In the genomic region with DNA sequence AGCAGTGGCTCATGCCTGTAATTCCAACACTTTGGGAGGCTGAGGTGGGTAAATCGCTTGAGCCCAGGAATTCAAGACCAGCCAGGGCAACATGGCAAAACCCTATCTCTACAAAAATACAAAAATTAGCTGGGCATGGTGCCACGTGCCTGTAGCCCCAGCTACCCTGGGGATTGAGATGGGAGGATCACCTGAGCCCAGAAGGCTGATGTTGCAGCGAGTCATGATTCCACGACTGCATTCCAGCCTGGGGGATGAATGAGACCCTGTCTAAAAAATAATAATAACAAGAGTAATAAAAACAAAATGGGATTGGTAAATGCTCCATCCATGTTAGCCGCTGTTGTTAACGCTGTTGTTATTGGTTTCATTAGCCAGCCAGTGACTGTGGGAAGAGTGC, we compare ENCODE assay signal across 21 cellular contexts. TPM values are rescaled to one million over a fixed set of nuclear protein-coding genes. Genes with fewer than 3 reads are reported as not detected.
DNase-seq lines count a peak whose midpoint lies in the region; ATAC-seq, FAIRE-seq and TF ChIP-seq lines count a peak whose summit lies in the region.
"Had no signal": no experiment of that assay in that cellular context is flagged by ENCODE, and none has a peak within 500 bp of the region (broad histone marks: within the 10 kb centered on the region; RNA-seq: fewer than 3 reads in every experiment).

No MANE protein-coding gene starts in this region.

- H3K27me3 Mint-ChIP-seq in astrocyte (ENCODE audit: low read depth, unreplicated experiment), result no peaks in the 10 kb centered on the region

- peak overlapping the region; percentile 65 for H2BK20ac ChIP-seq in IMR-90 (ENCODE audit: low read depth, low read length)

- H3K4me1 ChIP-seq in IMR-90 (ENCODE audit: control insufficient read depth, insufficient read depth, low read length) (peaks cover 3% of the 10 kb centered on the region; the same call in 1 of the 2 replicates), astrocyte (ENCODE audit: insufficient read depth, low read length) (peaks cover 12% of the 10 kb centered on the region), mesendoderm (ENCODE audit: control insufficient read depth, low read depth, low read length) (peaks cover 5% of the 10 kb centered on the region), heart right ventricle (peaks cover 0 to 42% (median 0%) of the 10 kb centered on the region in 9 donors)

- H2BK15ac ChIP-seq in IMR-90 (ENCODE audit: low read depth, low read length) (no peak overlapping the region), mesendoderm (replicated peaks; ENCODE audit: low read depth) (no peak overlapping the region)

- no CpG with 5 or more reads among the region's 6 CpGs for WGBS in IMR-90 (ENCODE audit: extremely low coverage in 2 of 2, insufficient read length in 1 of 2), 2 experiments
- no CpG with 5 or more reads among the region's 6 CpGs for WGBS in mesendoderm (ENCODE audit: extremely low coverage, insufficient coverage, low lambda C conversion rate)
- 89 to 93% methylated on average over 6 of the region's 6 CpGs for WGBS in heart right ventricle, 2 donors

- POLR2A ChIA-PET in IMR-90 (lab: Charles Lee; ENCODE audit: unreplicated experiment), result no interaction called here

- H3K79me2 ChIP-seq in astrocyte (ENCODE audit: insufficient read depth, low read length) (no peaks in the 10 kb centered on the region), mesendoderm (ENCODE audit: control insufficient read depth, insufficient read depth, low read length) (no peaks in the 10 kb centered on the region)

- H3K9me3 Mint-ChIP-seq in astrocyte (ENCODE audit: unreplicated experiment), result no peaks in the 10 kb centered on the region

- peak overlapping the region; percentile 51; the same call in 1 of the 2 replicates for H3K14ac ChIP-seq in IMR-90 (replicated peaks; ENCODE audit: low read depth, low read length)

- H2BK5ac ChIP-seq in IMR-90 (ENCODE audit: low read depth, low read length, poor library complexity, severe bottlenecking) (no peak overlapping the region), mesendoderm (ENCODE audit: low read length) (no peak overlapping the region)

- peak overlapping the region; percentile 87 for H3K27ac Mint-ChIP-seq in astrocyte (ENCODE audit: unreplicated experiment)

- BruUV-seq in IMR-90 (replicated peaks; lab: Mats Ljungman, UMichigan), result no TSS peak

- no peak for TF ChIP-seq POLR2A in IMR-90 (IDR thresholded peaks at IDR 0.05; ENCODE audit: low read depth, low read length)

- H3K4me3 ChIP-seq in IMR-90 (ENCODE audit: insufficient read depth, low read depth, low read length) (no peak overlapping the region), astrocyte (ENCODE audit: insufficient read depth, low read depth, low read length) (no peak overlapping the region), mesendoderm (ENCODE audit: low read length) (no peak overlapping the region), heart right ventricle (no peak overlapping the region)
- H3K4me3 ChIP-seq: MG63 had no signal

- TF ChIP-seq CTCF in IMR-90 (conservative IDR thresholded peaks at IDR 0.05; ENCODE audit: low read depth, low read length) (no peak), astrocyte (IDR thresholded peaks at IDR 0.05; ENCODE audit: insufficient read depth, low read depth, low read length) (no peak), heart right ventricle (IDR thresholded peaks at IDR 0.05) (no peak)

- H4K91ac ChIP-seq in IMR-90 (ENCODE audit: insufficient read depth, low read depth, low read length), result no peak overlapping the region

- H3K4me2 ChIP-seq in IMR-90 (ENCODE audit: low read depth, low read length) (no peak overlapping the region), astrocyte (ENCODE audit: low read length) (no peak overlapping the region), mesendoderm (ENCODE audit: low read length) (no peak overlapping the region)
- H3K4me2 ChIP-seq: SK-N-SH had no signal

- DNase-seq in EL (peak; percentile 67), IMR-90 (no peak), astrocyte (ENCODE audit: low read depth) (no peak), mesendoderm (no peak), heart right ventricle (no peak), ecto neural progenitor cell (ENCODE audit: low spot score) (no peak), NCI-H146 (lab: John Stamatoyannopoulos, UW) (no peak)
- DNase-seq: C1 segment of cervical spinal cord, DMS79 treated with DMSO at 0.1 percent for 48 hours, GDM1, GOT3, Karpas-422, MG63, NCI-H1048, NCI-H1436, NCI-H2029, NCI-H446 treated with DMSO at 0.1 percent for 48 hours, NCI-H69, SHP77 treated with DMSO at 0.1 percent for 48 hours, SK-N-SH had no signal

- H3K36me3 Mint-ChIP-seq in astrocyte (ENCODE audit: low read depth, unreplicated experiment), result no peaks in the 10 kb centered on the region

- ATAC-seq in IMR-90 (ENCODE audit: low read depth), result no peak
- ATAC-seq in HG02798 (IDR thresholded peaks at IDR 0.05; ENCODE audit: poor library complexity, unreplicated experiment), result no peak
- ATAC-seq in heart right ventricle, result no peak

- H2AK5ac ChIP-seq in IMR-90 (ENCODE audit: low read depth, low read length), result 0 out of 2 replicates have a peak overlapping the region, but pooled peaks have one; percentile 4
- no peak overlapping the region for H2AK5ac ChIP-seq in mesendoderm (ENCODE audit: low read length)

- TF ChIP-seq RAD21 in IMR-90 (IDR thresholded peaks at IDR 0.05; ENCODE audit: low read length), result no peak

- 0 out of 4 replicates have a peak overlapping the region, but pooled peaks of 1 of the 2 experiments have one; percentile 18 for H4K8ac ChIP-seq in IMR-90 (ENCODE audit: low read depth in 2 of 2, low read length in 2 of 2)
- no peak overlapping the region for H4K8ac ChIP-seq in mesendoderm (ENCODE audit: low read depth, low read length)

- H3K27ac ChIP-seq in IMR-90 (ENCODE audit: insufficient read depth, low read length) (no peak overlapping the region), astrocyte (ENCODE audit: low read depth, low read length) (no peak overlapping the region), mesendoderm (ENCODE audit: low read depth, low read length) (no peak overlapping the region), heart right ventricle (no peak overlapping the region)

- peaks cover 26% of the 10 kb centered on the region for H3K4me1 Mint-ChIP-seq in astrocyte (ENCODE audit: low read depth, unreplicated experiment)

- H3K79me1 ChIP-seq in IMR-90 (ENCODE audit: low read depth in 1 of 2, low read length in 2 of 2) (no peaks in the 10 kb centered on the region), mesendoderm (ENCODE audit: low read length) (no peaks in the 10 kb centered on the region)

- no peak overlapping the region for H2AK9ac ChIP-seq in IMR-90 (replicated peaks; ENCODE audit: low read depth, low read length, poor library complexity)

- no peak overlapping the region for H3K4me3 Mint-ChIP-seq in astrocyte (ENCODE audit: unreplicated experiment)

- H3K56ac ChIP-seq in IMR-90 (ENCODE audit: extremely low read depth, insufficient read depth, low read length), result no peak overlapping the region
- no peak overlapping the region for H3K56ac ChIP-seq in mesendoderm (ENCODE audit: low read length)

- H3K36me3 ChIP-seq in IMR-90 (ENCODE audit: control insufficient read depth, insufficient read depth, low read length) (no peaks in the 10 kb centered on the region), astrocyte (ENCODE audit: insufficient read depth, low read length) (no peaks in the 10 kb centered on the region), mesendoderm (ENCODE audit: control insufficient read depth, insufficient read depth, low read length) (no peaks in the 10 kb centered on the region), heart right ventricle (no peaks in the 10 kb centered on the region)
- H3K36me3 ChIP-seq: MG63 had no signal

- H3K27me3 ChIP-seq in IMR-90 (ENCODE audit: control insufficient read depth, insufficient read depth, low read length) (no peaks in the 10 kb centered on the region), astrocyte (ENCODE audit: insufficient read depth, low read length) (peaks cover 2% of the 10 kb centered on the region), mesendoderm (ENCODE audit: insufficient read depth, low read length, poor library complexity) (no peaks in the 10 kb centered on the region), heart right ventricle (peaks cover 0 to 21% (median 0%) of the 10 kb centered on the region in 7 donors)
- H3K27me3 ChIP-seq: MG63 had no signal

- H3K9ac ChIP-seq in IMR-90 (ENCODE audit: low read depth, low read length) (no peak overlapping the region), astrocyte (ENCODE audit: low read length) (no peak overlapping the region), mesendoderm (ENCODE audit: low read length) (no peak overlapping the region)
- H3K9ac ChIP-seq: SK-N-SH had no signal

- H4K5ac ChIP-seq in IMR-90 (ENCODE audit: low read depth, low read length) (no peak overlapping the region), mesendoderm (ENCODE audit: low read length) (no peak overlapping the region)

- CTCF ChIA-PET in IMR-90 (lab: Yijun Ruan, JAX), result no interaction called here

- no peak overlapping the region for H2AFZ ChIP-seq in IMR-90 (replicated peaks; ENCODE audit: low read length, poor library complexity)
- H2AFZ ChIP-seq in astrocyte (ENCODE audit: low read depth, low read length), result no peak overlapping the region

- H3K9me3 ChIP-seq in IMR-90 (ENCODE audit: control insufficient read depth, insufficient read depth, low read length) (no peaks in the 10 kb centered on the region), astrocyte (ENCODE audit: insufficient read depth, low read depth, low read length) (no peaks in the 10 kb centered on the region), heart right ventricle (peaks cover 0 to 10% (median 0%) of the 10 kb centered on the region in 11 donors)
- H3K9me3 ChIP-seq: MG63, SK-N-SH had no signal

- in situ Hi-C loops in IMR-90 (cut with MboI; ENCODE audit: low sequenced_read_pairs), result no loop called here

- H3K23ac ChIP-seq in IMR-90 (ENCODE audit: low read depth, low read length) (no peak overlapping the region), mesendoderm (ENCODE audit: low read length) (no peak overlapping the region)

- no peak overlapping the region for H2BK120ac ChIP-seq in IMR-90 (ENCODE audit: low read depth, low read length)
- no peak overlapping the region for H2BK120ac ChIP-seq in mesendoderm (ENCODE audit: low read depth, low read length)

- dilution Hi-C loops in IMR-90 (cut with HindIII; ENCODE audit: low sequenced_read_pairs, unreplicated experiment), result no loop called here

- no peak for FAIRE-seq in astrocyte (lab: Jason Lieb, UNC)

- H4K20me1 ChIP-seq in IMR-90 (ENCODE audit: insufficient read depth, low read length), result no peaks in the 10 kb centered on the region
- H4K20me1 ChIP-seq in astrocyte (ENCODE audit: insufficient read depth, low read length), result no peaks in the 10 kb centered on the region

- H3K4ac ChIP-seq in IMR-90 (ENCODE audit: low read depth, low read length) (no peak overlapping the region), mesendoderm (ENCODE audit: low read depth, low read length) (peak overlapping the region; percentile 21)

- H3K9me1 ChIP-seq in IMR-90 (ENCODE audit: insufficient read depth, low read length), result 0 out of 2 replicates have a peak, but pooled peaks cover 8% of the 10 kb centered on the region

- H3K18ac ChIP-seq in IMR-90 (ENCODE audit: low read depth, low read length) (no peak overlapping the region), mesendoderm (ENCODE audit: low read length) (no peak overlapping the region)

- intact Hi-C loops in IMR-90 (cut with micrococcal nuclease) (no loop called here), heart right ventricle (cut with DNase I) (no loop called here)

RNA-seq across cellular contexts. Expression of a gene that starts 1.3 kb away (rescaled TPM):
- total RNA-seq in IMR-90 (2012; rRNA removed) (under 0.01 TPM in 1 of 2 replicates, not detected in the other), astrocyte (4.2 and 4.3 TPM in 2 replicates), heart right ventricle (under 1 TPM in 1 of 10 donors, not detected in 9; 0.07 TPM)
- polyA plus RNA-seq in IMR-90 (2012; rRNA removed) (0.03 and 0.07 TPM in 2 replicates), heart right ventricle (under 1 TPM in 1 of 2 donors, not detected in 1; 0.03 TPM)
- polyA plus RNA-seq in IMR-90 (2012; cell fraction: cytosol; rRNA removed), result 0.12 TPM in 1 of 2 replicates, not detected in the other
- polyA plus RNA-seq in IMR-90 (2012; cell fraction: nucleus; rRNA removed; ENCODE audit: low replicate concordance), result 0.10 and 0.11 TPM in 2 replicates
- 0.28 TPM for polyA plus RNA-seq in mesendoderm (2013, experiment 1 of 2)
- polyA plus RNA-seq in mesendoderm (2013, experiment 2 of 2), result 0.31 TPM

RNA-seq across cellular contexts. Expression of a gene that starts 38.8 kb away (rescaled TPM):
- total RNA-seq in IMR-90 (2012; rRNA removed) (22.5 and 24.4 TPM in 2 replicates), astrocyte (31.8 and 34.4 TPM in 2 replicates), heart right ventricle (10 to 100 TPM; 32.9 to 49.4 (median 38.0) TPM)
- polyA plus RNA-seq in IMR-90 (2012; rRNA removed) (22.1 and 26.5 TPM in 2 replicates), heart right ventricle (100 to 1,000 TPM in 1 of 2 donors, 10 to 100 TPM in 1; 23.8 to 139 TPM)
- polyA plus RNA-seq in IMR-90 (2012; cell fraction: cytosol; rRNA removed), result 5.2 and 16.7 TPM in 2 replicates
- polyA plus RNA-seq in IMR-90 (2012; cell fraction: nucleus; rRNA removed; ENCODE audit: low replicate concordance), result 6.3 and 58.5 TPM in 2 replicates
- polyA plus RNA-seq in mesendoderm (2013, experiment 1 of 2), result 46.5 TPM
- 46.4 TPM for polyA plus RNA-seq in mesendoderm (2013, experiment 2 of 2)

RNA-seq across cellular contexts. Expression of a gene that starts 59.5 kb away (rescaled TPM):
- 90.5 and 107 TPM in 2 replicates for total RNA-seq in IMR-90 (2012; rRNA removed)
- polyA plus RNA-seq in IMR-90 (2012; rRNA removed), result 47.7 and 53.7 TPM in 2 replicates
- polyA plus RNA-seq in IMR-90 (2012; cell fraction: cytosol; rRNA removed), result 31.0 and 34.7 TPM in 2 replicates
- polyA plus RNA-seq in IMR-90 (2012; cell fraction: nucleus; rRNA removed; ENCODE audit: low replicate concordance), result 30.4 and 36.1 TPM in 2 replicates
- 94.5 and 95.0 TPM in 2 replicates for total RNA-seq in astrocyte
- 114 TPM for polyA plus RNA-seq in mesendoderm (2013, experiment 1 of 2)
- 114 TPM for polyA plus RNA-seq in mesendoderm (2013, experiment 2 of 2)
- 100 to 1,000 TPM; 178 to 322 (median 239) TPM for total RNA-seq in heart right ventricle
- 100 to 1,000 TPM in 1 of 2 donors, 10 to 100 TPM in 1; 51.9 to 161 TPM for polyA plus RNA-seq in heart right ventricle
